In the genomic region with DNA sequence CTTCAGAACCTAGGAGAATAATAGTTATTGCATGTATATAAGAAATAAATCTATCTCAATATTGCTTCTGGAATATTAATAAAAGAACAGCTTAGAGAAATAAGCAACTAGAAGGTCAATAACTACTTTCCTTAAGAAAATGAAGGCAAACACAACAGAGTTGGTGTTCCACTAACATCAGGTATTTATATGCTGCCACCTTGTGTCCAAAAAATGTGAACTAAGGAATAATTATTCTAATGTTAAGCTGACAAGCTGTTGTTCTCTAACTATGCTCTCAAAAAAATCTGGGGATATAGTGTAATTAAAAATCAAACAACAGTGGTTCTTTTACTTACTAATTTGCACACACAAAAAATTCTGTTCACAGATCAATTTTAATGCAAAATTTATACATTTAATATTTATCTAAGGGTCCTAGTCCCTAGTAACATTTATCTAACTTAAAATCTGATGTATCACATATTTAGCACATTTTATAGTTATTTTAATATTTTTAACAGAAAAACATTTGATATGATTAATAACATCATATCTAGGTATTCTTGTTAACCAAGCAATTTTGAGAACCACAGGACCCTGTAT, we compare ENCODE assay signal across 1 cellular context.
TF ChIP-seq lines count a peak whose summit lies in the region.

No MANE protein-coding gene starts in this region.

TF ChIP-seq in IMR-90, 13 proteins besides CTCF, POLR2A, EP300 and RAD21:
- peak; percentile 80 for TF ChIP-seq SMC3 (IDR thresholded peaks at IDR 0.05; ENCODE audit: low read depth, low read length)
- TF ChIP-seq RCOR1 (IDR thresholded peaks at IDR 0.05; ENCODE audit: insufficient replicate concordance, low read length): no peak
